ENCODE assay signal across 22 cellular contexts in the genomic region with DNA sequence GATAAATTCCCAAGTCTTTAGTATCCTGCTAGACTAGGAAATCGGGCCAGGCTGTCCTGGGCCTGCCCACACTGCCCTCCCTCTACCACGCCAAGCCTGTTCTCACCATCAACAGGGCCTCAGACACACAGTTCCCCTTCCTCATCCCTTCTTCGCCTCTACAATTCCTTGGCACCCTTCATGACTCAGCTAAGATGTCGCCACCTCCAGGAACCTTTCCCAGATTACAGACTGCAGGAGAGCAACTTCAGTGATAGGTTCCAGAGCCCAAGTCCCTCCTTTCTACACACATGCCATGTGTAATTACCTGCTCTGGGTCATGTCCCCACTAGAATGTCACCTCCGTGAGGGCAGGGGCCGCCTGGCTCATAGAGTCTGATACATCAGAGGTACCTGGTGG. TPM values are rescaled to one million over a fixed set of nuclear protein-coding genes. Genes with fewer than 3 reads are reported as not detected.
DNase-seq lines count a peak whose midpoint lies in the region; ATAC-seq, FAIRE-seq and TF ChIP-seq lines count a peak whose summit lies in the region.
"Had no signal": no experiment of that assay in that cellular context is flagged by ENCODE, and none has a peak within 500 bp of the region (broad histone marks: within the 10 kb centered on the region; RNA-seq: fewer than 3 reads in every experiment).

No MANE protein-coding gene starts in this region.

- H3K27ac Mint-ChIP-seq in activated CD4-positive, alpha-beta memory T cell treated with anti-CD3 and anti-CD28 coated beads, Interleukin-2, amount 10 ng/mL, durations not matched to agents 7 days and 5 days, result no peak overlapping the region
- no peak overlapping the region for H3K27ac Mint-ChIP-seq in stimulated activated naive B cell treated with anti-CD40 and anti-IgM and Interleukin-4, amounts not matched to agents 10 μg/mL and 1 μg/mL and 100 μg/mL, for 72 hours
- H3K27ac Mint-ChIP-seq: CD4-positive, alpha-beta T cell had no signal

- no peaks in the 10 kb centered on the region for H3K27me3 ChIP-seq in Loucy (ENCODE audit: insufficient read depth, low read length, poor library complexity, severe bottlenecking)
- peaks cover 4% of the 10 kb centered on the region for H3K27me3 ChIP-seq in bronchial epithelial cell (ENCODE audit: control insufficient read depth, insufficient read depth, low read length)
- peaks cover 40% of the 10 kb centered on the region for H3K27me3 ChIP-seq in osteoblast (ENCODE audit: insufficient read depth, low read length)
- H3K27me3 ChIP-seq: heart right ventricle, pancreas, uterus had no signal

- no peak overlapping the region for H3K4me3 Mint-ChIP-seq in activated CD4-positive, alpha-beta memory T cell treated with anti-CD3 and anti-CD28 coated beads, Interleukin-2, amount 10 ng/mL, durations not matched to agents 7 days and 5 days
- no peak overlapping the region for H3K4me3 Mint-ChIP-seq in stimulated activated naive B cell treated with anti-CD40 and anti-IgM and Interleukin-4, amounts not matched to agents 10 μg/mL and 1 μg/mL and 100 μg/mL, for 72 hours
- H3K4me3 Mint-ChIP-seq: CD4-positive, alpha-beta T cell had no signal

- peak overlapping the region; percentile 77 for H3K4me2 ChIP-seq in Loucy (ENCODE audit: low read depth, low read length, poor library complexity, severe bottlenecking)
- no peak overlapping the region for H3K4me2 ChIP-seq in osteoblast (ENCODE audit: insufficient read depth, low read length)

- FAIRE-seq in bronchial epithelial cell (lab: Jason Lieb, UNC), result no peak
- FAIRE-seq: endometrium, islet of Langerhans, pancreas had no signal

- H3K36me3 Mint-ChIP-seq in activated CD4-positive, alpha-beta memory T cell treated with anti-CD3 and anti-CD28 coated beads, Interleukin-2, amount 10 ng/mL, durations not matched to agents 7 days and 5 days (ENCODE audit: low read depth), result no peaks in the 10 kb centered on the region
- no peaks in the 10 kb centered on the region for H3K36me3 Mint-ChIP-seq in stimulated activated naive B cell treated with anti-CD40 and anti-IgM and Interleukin-4, amounts not matched to agents 10 μg/mL and 1 μg/mL and 100 μg/mL, for 72 hours

- H3K9me3 ChIP-seq in Loucy (ENCODE audit: insufficient read depth, low read depth, low read length) (no peaks in the 10 kb centered on the region), osteoblast (ENCODE audit: low read depth, low read length) (no peaks in the 10 kb centered on the region)
- H3K9me3 ChIP-seq: heart right ventricle, pancreas, uterus had no signal

- ATAC-seq in GM21526 (IDR thresholded peaks at IDR 0.05; ENCODE audit: low FRiP score, unreplicated experiment), result no peak
- ATAC-seq in stimulated activated naive B cell treated with anti-CD40 and anti-IgM and Interleukin-4, amounts not matched to agents 10 μg/mL and 1 μg/mL and 100 μg/mL, for 72 hours (replicated peaks), result no peak
- ATAC-seq: heart right ventricle, pancreas had no signal

- H3K79me2 ChIP-seq in Loucy (ENCODE audit: insufficient read depth, low read length), result peaks cover 46% of the 10 kb centered on the region; the same call in 1 of the 2 replicates
- H3K79me2 ChIP-seq in osteoblast (ENCODE audit: insufficient read depth, low read length), result no peaks in the 10 kb centered on the region

- DNase-seq in DMS 273 treated with DMSO at 0.1 percent for 48 hours (lab: John Stamatoyannopoulos, UW), result peak; percentile 94
- peak; percentile 34 for DNase-seq in bronchial epithelial cell (ENCODE audit: low read depth)
- DNase-seq in osteoblast (ENCODE audit: insufficient read length, low spot score, missing footprints), result peak; percentile 81
- no peak for DNase-seq in stimulated activated CD4-positive, alpha-beta T cell treated with anti-CD3 and anti-CD28 coated beads, Interleukin-1b, Interleukin-23, amount 100 ng/mL, for 48 hours
- DNase-seq in activated CD4-positive, alpha-beta memory T cell treated with anti-CD3 and anti-CD28 coated beads, Interleukin-2, amount 10 ng/mL, durations not matched to agents 7 days and 5 days, result no peak
- DNase-seq in stimulated activated naive B cell treated with anti-CD40 and anti-IgM and Interleukin-4, amounts not matched to agents 10 μg/mL and 1 μg/mL and 100 μg/mL, for 72 hours, result no peak
- DNase-seq: activated CD4-positive, alpha-beta T cell treated with anti-CD3 and anti-CD28 coated beads, Interleukin-2, amount 50 U/mL, for 1 hour; activated gamma-delta T cell; CD4-positive, alpha-beta T cell; cerebellar nuclear complex; heart right ventricle; NCI-H1436; NCI-H2171; NCI-H774; pancreas; SHP77; uterus had no signal

- POLR2A ChIA-PET in activated CD4-positive, alpha-beta memory T cell treated with anti-CD3 and anti-CD28 coated beads, Interleukin-2, amount 10 ng/mL, durations not matched to agents 7 days and 5 days (lab: Charles Lee), result interaction anchor here (1.2 to 6.2 kb wide), 2 partner anchors 30 to 57 kb away, joined by 3 to 51 read pairs; a partner anchor contains a TSS

- H3K4me3 ChIP-seq in Loucy (ENCODE audit: low read length, poor library complexity, severe bottlenecking), result peak overlapping the region; percentile 74
- H3K4me3 ChIP-seq in bronchial epithelial cell (ENCODE audit: low read depth, low read length), result no peak overlapping the region
- no peak overlapping the region for H3K4me3 ChIP-seq in osteoblast (ENCODE audit: insufficient read depth, low read length)
- H3K4me3 ChIP-seq: heart right ventricle, lung, pancreas, uterus had no signal

- H3K27me3 Mint-ChIP-seq in activated CD4-positive, alpha-beta memory T cell treated with anti-CD3 and anti-CD28 coated beads, Interleukin-2, amount 10 ng/mL, durations not matched to agents 7 days and 5 days, result peaks cover 2% of the 10 kb centered on the region
- H3K27me3 Mint-ChIP-seq in stimulated activated naive B cell treated with anti-CD40 and anti-IgM and Interleukin-4, amounts not matched to agents 10 μg/mL and 1 μg/mL and 100 μg/mL, for 72 hours, result no peaks in the 10 kb centered on the region
- H3K27me3 Mint-ChIP-seq: CD4-positive, alpha-beta T cell had no signal

- H2AFZ ChIP-seq in Loucy (ENCODE audit: low read length) (no peak overlapping the region), osteoblast (ENCODE audit: low read length) (no peak overlapping the region)

- no peaks in the 10 kb centered on the region for H3K9me3 Mint-ChIP-seq in activated CD4-positive, alpha-beta memory T cell treated with anti-CD3 and anti-CD28 coated beads, Interleukin-2, amount 10 ng/mL, durations not matched to agents 7 days and 5 days
- H3K9me3 Mint-ChIP-seq in stimulated activated naive B cell treated with anti-CD40 and anti-IgM and Interleukin-4, amounts not matched to agents 10 μg/mL and 1 μg/mL and 100 μg/mL, for 72 hours, result no peaks in the 10 kb centered on the region
- H3K9me3 Mint-ChIP-seq: CD4-positive, alpha-beta T cell had no signal

- no peaks in the 10 kb centered on the region for H3F3A ChIP-seq in Loucy (ENCODE audit: low read depth)

- peaks cover 60% of the 10 kb centered on the region for H3K4me1 ChIP-seq in Loucy (ENCODE audit: insufficient read depth, low read length, poor library complexity, severe bottlenecking)
- H3K4me1 ChIP-seq in osteoblast (ENCODE audit: insufficient read depth, low read length), result no peaks in the 10 kb centered on the region
- H3K4me1 ChIP-seq: pancreas, uterus had no signal

- TF ChIP-seq CTCF in Loucy (conservative IDR thresholded peaks at IDR 0.05; ENCODE audit: low read length) (no peak), bronchial epithelial cell (IDR thresholded peaks at IDR 0.05; ENCODE audit: insufficient read depth, low read length, severe bottlenecking) (no peak), osteoblast (IDR thresholded peaks at IDR 0.05; ENCODE audit: extremely low read depth, low read depth, low read length) (no peak)

- no peaks in the 10 kb centered on the region for H3K9me2 ChIP-seq in Loucy (replicated peaks; ENCODE audit: low read depth, low read length)

- peaks cover 29% of the 10 kb centered on the region for H3K4me1 Mint-ChIP-seq in activated CD4-positive, alpha-beta memory T cell treated with anti-CD3 and anti-CD28 coated beads, Interleukin-2, amount 10 ng/mL, durations not matched to agents 7 days and 5 days
- H3K4me1 Mint-ChIP-seq in stimulated activated naive B cell treated with anti-CD40 and anti-IgM and Interleukin-4, amounts not matched to agents 10 μg/mL and 1 μg/mL and 100 μg/mL, for 72 hours, result peaks cover 20 to 32% of the 10 kb centered on the region in 2 donors

- H3K36me3 ChIP-seq in Loucy (ENCODE audit: insufficient read depth, low read length) (no peaks in the 10 kb centered on the region), bronchial epithelial cell (ENCODE audit: control insufficient read depth, insufficient read depth, low read length) (no peaks in the 10 kb centered on the region), osteoblast (ENCODE audit: insufficient read depth, low read length) (no peaks in the 10 kb centered on the region)
- H3K36me3 ChIP-seq: heart right ventricle, pancreas, uterus had no signal

- peak overlapping the region; percentile 64 for H3K9ac ChIP-seq in Loucy (ENCODE audit: low read depth, low read length, poor library complexity, severe bottlenecking)

- H4K20me1 ChIP-seq in Loucy (ENCODE audit: insufficient read depth, low read length, poor library complexity, severe bottlenecking) (peaks cover 15% of the 10 kb centered on the region), osteoblast (ENCODE audit: insufficient read depth, low read length) (no peaks in the 10 kb centered on the region)

- CTCF ChIA-PET in activated CD4-positive, alpha-beta memory T cell treated with anti-CD3 and anti-CD28 coated beads, Interleukin-2, amount 10 ng/mL, durations not matched to agents 7 days and 5 days (lab: Charles Lee), result interaction anchor here (1.1 to 1.4 kb wide), 2 partner anchors 9 to 51 kb away, joined by 3 to 5 read pairs; no protein-coding TSS in a partner anchor

- H3K27ac ChIP-seq in osteoblast (ENCODE audit: low read depth, low read length), result no peak overlapping the region
- H3K27ac ChIP-seq: heart right ventricle, pancreas, uterus had no signal

RNA-seq across cellular contexts. Expression of a gene that starts 3.3 kb away (rescaled TPM):
- 0.26 and 2.7 TPM in 2 replicates for total RNA-seq in bronchial epithelial cell
- 3.5 and 6.2 TPM in 2 replicates for total RNA-seq in osteoblast
- total RNA-seq in activated CD4-positive, alpha-beta memory T cell treated with anti-CD3 and anti-CD28 coated beads, Interleukin-2, amount 10 ng/mL, durations not matched to agents 7 days and 5 days, result 1 to 10 TPM; 5.6 to 6.1 TPM

RNA-seq across cellular contexts. Expression of a gene that starts 29.4 kb away (rescaled TPM):
- total RNA-seq in bronchial epithelial cell (22.5 and 22.9 TPM in 2 replicates), osteoblast (24.2 TPM in 2 replicates)
- 10 to 100 TPM; 78.7 to 84.1 TPM for total RNA-seq in activated CD4-positive, alpha-beta memory T cell treated with anti-CD3 and anti-CD28 coated beads, Interleukin-2, amount 10 ng/mL, durations not matched to agents 7 days and 5 days

Comparison
In these comparisons a context has a peak if more than half of its experiments do, and no peak if none do; other contexts are left out.
1. DNase-seq: peak in DMS 273 treated with DMSO at 0.1 percent for 48 hours (single experiment), bronchial epithelial cell (single experiment) and osteoblast (single experiment); none in stimulated activated CD4-positive, alpha-beta T cell treated with anti-CD3 and anti-CD28 coated beads, Interleukin-1b, Interleukin-23, amount 100 ng/mL, for 48 hours (single experiment), activated CD4-positive, alpha-beta memory T cell treated with anti-CD3 and anti-CD28 coated beads, Interleukin-2, amount 10 ng/mL, durations not matched to agents 7 days and 5 days (single experiment) and stimulated activated naive B cell treated with anti-CD40 and anti-IgM and Interleukin-4, amounts not matched to agents 10 μg/mL and 1 μg/mL and 100 μg/mL, for 72 hours (single experiment).